In genomic region chr6:25606151-25606550, GRCh38 we compare ENCODE assay signal across 28 cellular contexts. TPM values are rescaled to one million over a fixed set of nuclear protein-coding genes. Genes with fewer than 3 reads are reported as not detected.
"Had no signal": no experiment of that assay in that cellular context is flagged by ENCODE, and none has a peak within 500 bp of the region (broad histone marks: within the 10 kb centered on the region; RNA-seq: fewer than 3 reads in every experiment).

No MANE protein-coding gene starts in this region.

- H3K4me2 ChIP-seq: smooth muscle cell had no signal

- H3K4me1 ChIP-seq: heart left ventricle, sigmoid colon had no signal

- ATAC-seq: activated CD4-positive, alpha-beta T cell treated with anti-CD3 and anti-CD28 coated beads for 36 hours; activated T-cell treated with anti-CD3 and anti-CD28 coated beads, Interleukin-2, amount 50 U/mL, for 4 hours; heart left ventricle; left ventricle myocardium superior; naive thymus-derived CD8-positive, alpha-beta T cell; stimulated activated naive B cell treated with anti-CD40 and anti-IgM and Interleukin-4, amounts not matched to agents 10 μg/mL and 1 μg/mL and 100 μg/mL, for 72 hours had no signal

- H3K9me3 ChIP-seq: heart left ventricle, sigmoid colon, transverse colon had no signal

- H3K4me3 ChIP-seq: heart left ventricle, sigmoid colon, smooth muscle cell, transverse colon had no signal

- H3K27me3 ChIP-seq: heart left ventricle, sigmoid colon, transverse colon had no signal

- H3K27ac ChIP-seq: heart left ventricle, sigmoid colon, transverse colon had no signal

- DNase-seq: activated B cell treated with CpG ODN at 0.5 μM for 24 hours; activated CD4-positive, alpha-beta T cell treated with anti-CD3 and anti-CD28 coated beads for 36 hours; activated CD4-positive, alpha-beta T cell treated with anti-CD3 and anti-CD28 coated beads, Interleukin-2, amount 50 U/mL, for 4 hours; activated CD8-positive, alpha-beta memory T cell treated with anti-CD3 and anti-CD28 coated beads for 24 hours; activated CD8-positive, alpha-beta memory T cell treated with anti-CD3 and anti-CD28 coated beads, Interleukin-2, amount 50 U/mL, for 48 hours; activated naive CD4-positive, alpha-beta T cell treated with Interleukin-2 at 50 U/mL for 16 hours; activated naive CD8-positive, alpha-beta T cell treated with anti-CD3 and anti-CD28 coated beads for 36 hours; activated T-cell treated with anti-CD3 and anti-CD28 coated beads, Interleukin-2, amount 50 U/mL, for 4 hours; amygdala; cortex of kidney; heart left ventricle; left ventricle myocardium superior; mammary epithelial cell; naive thymus-derived CD8-positive, alpha-beta T cell; retina; sigmoid colon; stimulated activated CD4-positive, alpha-beta T cell treated with anti-CD3 and anti-CD28 coated beads, Interleukin-15, amount 100 ng/mL, for 24 hours; stimulated activated CD4-positive, alpha-beta T cell treated with anti-CD3 and anti-CD28 coated beads, Interleukin-2, amount 100 ng/mL, for 48 hours; stimulated activated CD8-positive, alpha-beta memory T cell treated with anti-CD3 and anti-CD28 coated beads, Interleukin-4, amount 100 ng/mL, for 48 hours; stimulated activated naive B cell treated with anti-CD40 and anti-IgM and Interleukin-4, amounts not matched to agents 10 μg/mL and 1 μg/mL and 100 μg/mL, for 72 hours; transverse colon had no signal

- H3K36me3 ChIP-seq: sigmoid colon had no signal

RNA-seq across cellular contexts. Expression of gene SCGN, which starts 45.9 kb away (rescaled TPM):
- total RNA-seq: activated B cell treated with CpG ODN at 0.5 μM for 24 hours; activated CD4-positive, alpha-beta T cell treated with anti-CD3 and anti-CD28 coated beads for 36 hours; activated naive CD8-positive, alpha-beta T cell treated with anti-CD3 and anti-CD28 coated beads for 36 hours; activated T-cell treated with anti-CD3 and anti-CD28 coated beads, Interleukin-2, amount 50 U/mL, for 4 hours; activated T-helper 2 cell treated with anti-CD3 and anti-CD28 coated beads, Interferon-gamma antibody, Interleukin-2, Interleukin-4, amounts not matched to agents 10 μg/mL and 5 μg/mL and 100 μg/mL, durations not matched to agents 14 hours and 24 hours and 36 hours; bronchial epithelial cell; epithelial cell of proximal tubule; fibroblast of villous mesenchyme; mammary epithelial cell; mesothelial cell of epicardium; naive thymus-derived CD8-positive, alpha-beta T cell; osteocyte; smooth muscle cell had no signal
- polyA plus RNA-seq: mammary epithelial cell; naive thymus-derived CD8-positive, alpha-beta T cell; smooth muscle cell had no signal
